Comparison of ENCODE assay signal across 8 cellular contexts in genomic region chr6:28124350-28124970, GRCh38.
DNase-seq lines count a peak whose midpoint lies in the region; ATAC-seq and TF ChIP-seq lines count a peak whose summit lies in the region.

TSS of gene ZSCAN16 (plus strand) at chr6:28124609. CDS start at chr6:28125444, 835 bp downstream.

- H3K27me3 Mint-ChIP-seq in T-helper 2 cell treated with Interferon-gamma antibody and Interleukin-4, amounts not matched to agents 5 μg/mL and 100 μg/mL, for 36 hours (ENCODE audit: low read depth): no peaks in the 10 kb centered on the region

- no peak for TF ChIP-seq CTCF in astrocyte of the spinal cord (IDR thresholded peaks at IDR 0.05; ENCODE audit: low read depth, low read length)

- no peaks in the 10 kb centered on the region for H3K9me3 Mint-ChIP-seq in T-helper 2 cell treated with Interferon-gamma antibody and Interleukin-4, amounts not matched to agents 5 μg/mL and 100 μg/mL, for 36 hours

- H3K4me1 Mint-ChIP-seq in T-helper 2 cell treated with Interferon-gamma antibody and Interleukin-4, amounts not matched to agents 5 μg/mL and 100 μg/mL, for 36 hours (ENCODE audit: low read depth): peaks cover 27% of the 10 kb centered on the region

- peak within 1 kb of the TSS; percentile 89 for H3K27ac Mint-ChIP-seq in T-helper 2 cell treated with Interferon-gamma antibody and Interleukin-4, amounts not matched to agents 5 μg/mL and 100 μg/mL, for 36 hours

- H3K4me3 Mint-ChIP-seq in T-helper 2 cell treated with Interferon-gamma antibody and Interleukin-4, amounts not matched to agents 5 μg/mL and 100 μg/mL, for 36 hours: peak within 1 kb of the TSS; percentile 96

- peak; percentile 70 for DNase-seq in NCI-H1694 (lab: John Stamatoyannopoulos, UW)
- DNase-seq in T-helper 2 cell treated with Interferon-gamma antibody and Interleukin-4, amounts not matched to agents 5 μg/mL and 100 μg/mL, for 36 hours (ENCODE audit: low spot score): peak; percentile 73
- peak; percentile 88 for DNase-seq in astrocyte of the spinal cord (ENCODE audit: low read depth, low spot score)
- peak; percentile 72 for DNase-seq in hepatic stellate cell (ENCODE audit: low spot score)
- DNase-seq in putamen (ENCODE audit: low spot score): peak; percentile 80

- H3K4me3 ChIP-seq in astrocyte of the spinal cord (ENCODE audit: low read depth, low read length): peak within 1 kb of the TSS; percentile 73

- ATAC-seq in GM18498 (IDR thresholded peaks at IDR 0.05; ENCODE audit: unreplicated experiment) (peak; percentile 98), HG02852 (IDR thresholded peaks at IDR 0.05; ENCODE audit: unreplicated experiment) (peak; percentile 98), GM18870 (IDR thresholded peaks at IDR 0.05; ENCODE audit: unreplicated experiment) (no peak)

- H3K36me3 Mint-ChIP-seq in T-helper 2 cell treated with Interferon-gamma antibody and Interleukin-4, amounts not matched to agents 5 μg/mL and 100 μg/mL, for 36 hours (ENCODE audit: low read depth): peaks cover 34% of the 10 kb centered on the region

- in situ Hi-C loops in astrocyte of the spinal cord (cut with HindIII; ENCODE audit: low sequenced_read_pairs): no loop called here
